Comparison of ENCODE assay signal across 23 cellular contexts in the genomic region with DNA sequence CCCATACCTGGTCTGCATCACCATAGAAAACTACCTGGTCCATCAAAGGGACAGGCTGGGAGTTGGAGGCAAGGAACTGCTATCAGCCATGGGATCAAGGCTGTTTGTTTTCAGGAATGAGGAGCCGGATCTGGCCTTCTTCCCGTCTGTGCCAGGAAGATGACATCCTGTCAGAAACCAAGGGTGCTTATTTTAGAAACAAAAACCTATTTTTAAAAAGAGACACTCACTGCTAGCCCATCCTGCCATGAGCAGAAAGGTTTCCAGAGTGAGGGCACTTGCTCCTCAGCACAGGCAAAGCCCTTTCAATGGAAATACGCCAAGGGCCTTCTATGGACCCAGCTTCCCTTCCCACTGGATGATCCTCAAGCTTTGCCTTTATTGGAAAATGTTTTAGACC.
"Had no signal": no experiment of that assay in that cellular context is flagged by ENCODE, and none has a peak within 500 bp of the region (broad histone marks: within the 10 kb centered on the region; RNA-seq: fewer than 3 reads in every experiment).

No MANE protein-coding gene starts in this region.

- H3K9me3 Mint-ChIP-seq: activated CD4-positive, alpha-beta memory T cell treated with anti-CD3 and anti-CD28 coated beads for 36 hours; activated CD4-positive, alpha-beta T cell treated with anti-CD3 and anti-CD28 coated beads, Interleukin-2, amount 10 ng/mL, durations not matched to agents 7 days and 5 days had no signal

- H3K4me3 ChIP-seq: MG63, SJCRH30 had no signal

- H3K9ac ChIP-seq: SK-N-SH had no signal

- H3K27me3 ChIP-seq: MG63, SJCRH30 had no signal

- H3K4me3 Mint-ChIP-seq: activated CD4-positive, alpha-beta memory T cell treated with anti-CD3 and anti-CD28 coated beads for 36 hours; activated CD4-positive, alpha-beta T cell treated with anti-CD3 and anti-CD28 coated beads, Interleukin-2, amount 10 ng/mL, durations not matched to agents 7 days and 5 days; activated naive CD8-positive, alpha-beta T cell had no signal

- H3K27ac ChIP-seq: RWPE1, SJCRH30, VCaP had no signal

- ATAC-seq: Panc1 had no signal

- H3K36me3 Mint-ChIP-seq: activated CD4-positive, alpha-beta memory T cell treated with anti-CD3 and anti-CD28 coated beads for 36 hours; activated naive CD8-positive, alpha-beta T cell; brain had no signal

- H3K36me3 ChIP-seq: MG63, SJCRH30 had no signal

- H3K9me3 ChIP-seq: SJCRH30, SK-N-SH had no signal

- H3K27ac Mint-ChIP-seq: activated CD4-positive, alpha-beta memory T cell treated with anti-CD3 and anti-CD28 coated beads for 36 hours; activated CD4-positive, alpha-beta T cell treated with anti-CD3 and anti-CD28 coated beads, Interleukin-2, amount 10 ng/mL, durations not matched to agents 7 days and 5 days; activated naive CD8-positive, alpha-beta T cell had no signal

- DNase-seq: activated CD4-positive, alpha-beta T cell treated with anti-CD3 and anti-CD28 coated beads, Interleukin-2, amount 10 ng/mL, durations not matched to agents 7 days and 5 days; activated CD4-positive, CD25-positive, alpha-beta regulatory T cell; activated effector memory CD4-positive, alpha-beta T cell treated with anti-CD3 and anti-CD28 coated beads, Interleukin-2, amount 50 U/mL, for 16 hours; activated naive CD4-positive, alpha-beta T cell treated with Interleukin-2 at 50 U/mL for 16 hours; MG63; NCI-H1092 treated with DMSO at 0.1 percent for 48 hours; NCI-H1417 treated with DMSO at 0.1 percent for 48 hours; NCI-H1694; NCI-H2029; NCI-H345; NCI-H510A; NCI-H526 treated with DMSO at 0.1 percent for 48 hours; NCI-H82; Right ventricle myocardium superior; SJCRH30; SK-N-SH; T-helper 1 cell had no signal

- H3K4me2 ChIP-seq: SK-N-SH had no signal

- H3K4me1 Mint-ChIP-seq: activated CD4-positive, alpha-beta T cell treated with anti-CD3 and anti-CD28 coated beads, Interleukin-2, amount 10 ng/mL, durations not matched to agents 7 days and 5 days had no signal
